Comparison of ENCODE assay signal across 8 cellular contexts in genomic region chr17:17235212-17236174, GRCh38. TPM values are rescaled to one million over a fixed set of nuclear protein-coding genes. Genes with fewer than 3 reads are reported as not detected.
A peak's percentile ranks its signal among the peaks of the same experiment; 100 is the strongest.
DNase-seq lines count a peak whose midpoint lies in the region; ATAC-seq and TF ChIP-seq lines count a peak whose summit lies in the region.

No MANE protein-coding gene starts in this region.

- 45 to 48% (median 46%) methylated on average over 19 of the region's 19 CpGs for WGBS in ovary, 3 donors

- ATAC-seq in GM21515 (IDR thresholded peaks at IDR 0.05; ENCODE audit: unreplicated experiment) = no peak

- H3K27ac ChIP-seq in SJCRH30 (peak overlapping the region; percentile 100), ovary (no peak overlapping the region)

- no peak for TF ChIP-seq EP300 in ovary (IDR thresholded peaks at IDR 0.05)

- H3K4me1 ChIP-seq in SJCRH30 = peaks cover 17% of the 10 kb centered on the region
- H3K4me1 ChIP-seq in ovary (ENCODE audit: insufficient read depth) = peaks cover 4% of the 10 kb centered on the region

- H3K27me3 ChIP-seq in SJCRH30 (no peaks in the 10 kb centered on the region), ovary (no peaks in the 10 kb centered on the region)

- H3K4me3 ChIP-seq in SJCRH30 (peak overlapping the region; percentile 96), ovary (peak overlapping the region; percentile 94)

- peak; percentile 0 for DNase-seq in NCI-H345 (lab: John Stamatoyannopoulos, UW)
- no peak for DNase-seq in NCI-H345 treated with DMSO at 0.1 percent for 48 hours (lab: John Stamatoyannopoulos, UW; ENCODE audit: unreplicated experiment)
- peak; percentile 97 to 98 for DNase-seq in SJCRH30
- peak; percentile 18 for DNase-seq in fibroblast of gingiva (ENCODE audit: low read depth)
- no peak for DNase-seq in ovary
- no peak for DNase-seq in middle frontal gyrus (ENCODE audit: extremely low spot score, low spot score)
- no peak for DNase-seq in RPMI8226

- no peak for TF ChIP-seq CTCF in ovary (IDR thresholded peaks at IDR 0.05)

- H3K9me3 ChIP-seq in SJCRH30 (replicated peaks) = no peaks in the 10 kb centered on the region
- no peaks in the 10 kb centered on the region for H3K9me3 ChIP-seq in ovary

- intact Hi-C loops in ovary (cut with DNase I) = loop anchor here in 2 of 4 donors (10.0 kb wide), 2 partner anchors 91 to 231 kb away; no protein-coding TSS in a partner anchor

- no peak for TF ChIP-seq POLR2A in ovary (IDR thresholded peaks at IDR 0.05)

- peaks cover 25% of the 10 kb centered on the region for H3K36me3 ChIP-seq in SJCRH30
- H3K36me3 ChIP-seq in ovary = no peaks in the 10 kb centered on the region

RNA-seq across cellular contexts. Expression of gene FLCN, which starts 1.5 kb away (rescaled TPM):
- total RNA-seq in SJCRH30 (2014; rRNA removed; shearing (Covaris generic)) = 110 and 121 TPM in 2 replicates
- 10 to 100 TPM; 27.9 to 55.7 (median 45.1) TPM for total RNA-seq in ovary
- 10 to 100 TPM; 16.4 to 29.0 TPM for polyA plus RNA-seq in ovary

RNA-seq across cellular contexts. Expression of gene PLD6, which starts 29.4 kb away (rescaled TPM):
- 26.0 and 26.2 TPM in 2 replicates for total RNA-seq in SJCRH30 (2014; rRNA removed; shearing (Covaris generic))
- total RNA-seq in ovary = 10 to 100 TPM in 1 of 7 donors, 1 to 10 TPM in 6; 2.7 to 12.8 (median 7.5) TPM
- 1 to 10 TPM; 7.2 to 7.3 TPM for polyA plus RNA-seq in ovary

RNA-seq across cellular contexts. Expression of gene COPS3, which starts 45.6 kb away (rescaled TPM):
- total RNA-seq in SJCRH30 (2014; rRNA removed; shearing (Covaris generic)) = 395 TPM in 2 replicates
- 10 to 100 TPM; 43.8 to 68.8 (median 49.9) TPM for total RNA-seq in ovary
- polyA plus RNA-seq in ovary = 10 to 100 TPM; 38.1 to 60.1 TPM

Comparison
In these comparisons a context has a peak if more than half of its experiments do, and no peak if none do; other contexts are left out.
1. DNase-seq: peak in NCI-H345 (single experiment), SJCRH30 (2 of 2) and fibroblast of gingiva (single experiment); none in NCI-H345 treated with DMSO at 0.1 percent for 48 hours (single experiment), ovary (0 of 5), middle frontal gyrus (single experiment) and RPMI8226 (single experiment).